Comparison of ENCODE assay signal across 13 cellular contexts in the genomic region with DNA sequence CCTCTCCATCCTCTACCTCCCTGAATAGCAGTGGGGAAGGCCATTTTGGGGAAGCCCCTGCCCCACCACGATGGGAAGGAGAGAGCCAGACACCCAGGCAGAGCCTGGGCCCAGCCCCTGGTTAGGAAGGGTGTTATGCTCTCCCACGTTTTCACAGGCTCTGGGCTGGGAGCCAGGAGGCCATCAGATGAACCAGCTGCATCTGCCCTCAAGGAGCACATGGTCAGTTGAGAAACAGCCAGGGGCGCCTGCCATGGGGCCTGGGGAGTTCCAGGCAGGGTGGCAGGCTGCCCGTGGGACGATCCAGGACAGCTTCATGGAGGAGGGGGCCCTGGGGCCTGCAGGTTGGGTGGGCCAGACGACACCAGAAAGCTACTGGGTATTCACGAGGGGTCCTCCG. TPM values are rescaled to one million over a fixed set of nuclear protein-coding genes. Genes with fewer than 3 reads are reported as not detected.
A peak's percentile ranks its signal among the peaks of the same experiment; 100 is the strongest.
DNase-seq lines count a peak whose midpoint lies in the region; ATAC-seq and TF ChIP-seq lines count a peak whose summit lies in the region.
"Had no signal": no experiment of that assay in that cellular context is flagged by ENCODE, and none has a peak within 500 bp of the region (broad histone marks: within the 10 kb centered on the region; RNA-seq: fewer than 3 reads in every experiment).

No MANE protein-coding gene starts in this region.

- 79% methylated on average over 6 of the region's 8 CpGs for WGBS in mammary epithelial cell (ENCODE audit: low coverage, missing lambda C conversion rate)

- CTCF ChIA-PET in MCF 10A (lab: Yijun Ruan, JAX) (interaction anchor here (1.0 to 1.1 kb wide), 2 partner anchors 25 to 283 kb away, joined by 3 to 4 read pairs; no protein-coding TSS in a partner anchor), mammary epithelial cell (lab: Charles Lee; ENCODE audit: low non-redundant PET) (no interaction called here)

- no peaks in the 10 kb centered on the region for H3K27me3 ChIP-seq in mammary epithelial cell (ENCODE audit: insufficient read depth, low read length)

- dilution Hi-C loops in mammary epithelial cell (cut with HindIII; ENCODE audit: low sequenced_read_pairs) = no loop called here

- H3K9ac ChIP-seq in mammary epithelial cell (ENCODE audit: insufficient read depth, low read length) = no peak overlapping the region

- H4K20me1 ChIP-seq in mammary epithelial cell (ENCODE audit: insufficient read depth, low read length) = no peaks in the 10 kb centered on the region

- intact Hi-C loops in MCF 10A (cut with micrococcal nuclease) = no loop called here
- intact Hi-C loops in mammary epithelial cell (cut with micrococcal nuclease) = no loop called here

- H3K4me2 ChIP-seq in mammary epithelial cell (ENCODE audit: insufficient read depth, low read depth, low read length) = no peak overlapping the region

- H3K27me3 Mint-ChIP-seq in MCF 10A (ENCODE audit: insufficient read depth, unreplicated experiment) = no peaks in the 10 kb centered on the region
- peaks cover 8% of the 10 kb centered on the region for H3K27me3 Mint-ChIP-seq in chondrocyte (ENCODE audit: low read depth)

- peak; percentile 50 for DNase-seq in MCF 10A (ENCODE audit: unreplicated experiment)
- no peak for DNase-seq in mammary epithelial cell
- DNase-seq in chondrocyte (ENCODE audit: low spot score) = peak; percentile 77
- peak; percentile 60 for DNase-seq in iris pigment epithelial cell (ENCODE audit: low read depth)
- no peak for DNase-seq in dedifferentiated amniotic fluid mesenchymal stem cell (ENCODE audit: extremely low spot score)
- no peak for DNase-seq in iPS-NIHi7 (ENCODE audit: extremely low spot score)
- DNase-seq: AML-193, anterior cingulate cortex, hippocampal formation, NCI-H1417 treated with DMSO at 0.1 percent for 48 hours, NCI-H82 had no signal

- no peaks in the 10 kb centered on the region for H3K36me3 Mint-ChIP-seq in MCF 10A (ENCODE audit: insufficient read depth, unreplicated experiment)
- no peaks in the 10 kb centered on the region for H3K36me3 Mint-ChIP-seq in chondrocyte (ENCODE audit: low read depth)

- no peak for TF ChIP-seq CTCF in MCF 10A (IDR thresholded peaks at IDR 0.05; ENCODE audit: unreplicated experiment)
- no peak for TF ChIP-seq CTCF in mammary epithelial cell (conservative IDR thresholded peaks at IDR 0.05 in 1 of 2, IDR thresholded peaks at IDR 0.05 in 1 of 2; ENCODE audit: extremely low read depth in 1 of 2, insufficient read depth in 1 of 2, low read depth in 1 of 2, low read length in 2 of 2)
- TF ChIP-seq CTCF in chondrocyte (IDR thresholded peaks at IDR 0.05) = no peak

- no peaks in the 10 kb centered on the region for H3K79me2 ChIP-seq in mammary epithelial cell (ENCODE audit: insufficient read depth, low read length)

- no peak overlapping the region for H3K4me3 Mint-ChIP-seq in MCF 10A (ENCODE audit: unreplicated experiment)
- no peak overlapping the region for H3K4me3 Mint-ChIP-seq in chondrocyte (ENCODE audit: unreplicated experiment)

- H3K4me3 ChIP-seq in mammary epithelial cell (replicated peaks in 1 of 3; ENCODE audit: insufficient read depth in 1 of 3, low read depth in 2 of 3, low read length in 3 of 3) = no peak overlapping the region

- ATAC-seq in GM21390 (IDR thresholded peaks at IDR 0.05; ENCODE audit: unreplicated experiment) (no peak), GM18870 (IDR thresholded peaks at IDR 0.05; ENCODE audit: unreplicated experiment) (no peak)

- H3K36me3 ChIP-seq in mammary epithelial cell (ENCODE audit: insufficient read depth, low read length) = no peaks in the 10 kb centered on the region

- no peaks in the 10 kb centered on the region for H3K9me3 Mint-ChIP-seq in MCF 10A (ENCODE audit: unreplicated experiment)
- no peaks in the 10 kb centered on the region for H3K9me3 Mint-ChIP-seq in chondrocyte (ENCODE audit: low read depth)

- in situ Hi-C loops in mammary epithelial cell (cut with MboI; ENCODE audit: low sequenced_read_pairs in 2 of 2) = no loop called here

- no peak overlapping the region for H3K27ac ChIP-seq in mammary epithelial cell (ENCODE audit: insufficient read depth, low read depth, low read length)

- no TSS peak for BruUV-seq in MCF 10A (replicated peaks; lab: Mats Ljungman, UMichigan)
- BruUV-seq in mammary epithelial cell (replicated peaks; lab: Mats Ljungman, UMichigan) = no TSS peak

- H3K9me3 ChIP-seq in mammary epithelial cell (replicated peaks; ENCODE audit: insufficient read depth, low read length) = no peaks in the 10 kb centered on the region

- H3K4me1 ChIP-seq in mammary epithelial cell (ENCODE audit: insufficient read depth, low read length) = no peaks in the 10 kb centered on the region

- no peaks in the 10 kb centered on the region for H3K4me1 Mint-ChIP-seq in MCF 10A (ENCODE audit: insufficient read depth, unreplicated experiment)
- no peaks in the 10 kb centered on the region for H3K4me1 Mint-ChIP-seq in chondrocyte (ENCODE audit: low read depth)

- H3K27ac Mint-ChIP-seq in MCF 10A (ENCODE audit: low read depth, unreplicated experiment) = no peak overlapping the region
- H3K27ac Mint-ChIP-seq in chondrocyte (ENCODE audit: unreplicated experiment) = no peak overlapping the region

- POLR2A ChIA-PET in MCF 10A (lab: Yijun Ruan, JAX) = interaction anchor here (0.6 kb wide), 1 partner anchor 514 kb away, joined by 3 read pairs; no protein-coding TSS in a partner anchor

- H2AFZ ChIP-seq in mammary epithelial cell (ENCODE audit: low read depth, low read length) = no peak overlapping the region

RNA-seq across cellular contexts. Expression of a gene that starts 47.5 kb away (rescaled TPM):
- total RNA-seq in MCF 10A (2022) (0.54 and 1.8 TPM in 2 replicates), mammary epithelial cell (under 1 TPM; 0.33 to 0.64 TPM), chondrocyte (0.27 to 0.82 TPM (median 0.48 TPM) in 3 replicates)
- 4.9 TPM for polyA plus RNA-seq in mammary epithelial cell
- 4.2 TPM for polyA minus RNA-seq in mammary epithelial cell

Comparison
In these comparisons a context has a peak if more than half of its experiments do, and no peak if none do; other contexts are left out.
1. DNase-seq: peak in MCF 10A (single experiment), chondrocyte (single experiment) and iris pigment epithelial cell (single experiment); none in mammary epithelial cell (single experiment), dedifferentiated amniotic fluid mesenchymal stem cell (single experiment) and iPS-NIHi7 (single experiment).